ENCODE assay signal across 1 cellular context in the genomic region with DNA sequence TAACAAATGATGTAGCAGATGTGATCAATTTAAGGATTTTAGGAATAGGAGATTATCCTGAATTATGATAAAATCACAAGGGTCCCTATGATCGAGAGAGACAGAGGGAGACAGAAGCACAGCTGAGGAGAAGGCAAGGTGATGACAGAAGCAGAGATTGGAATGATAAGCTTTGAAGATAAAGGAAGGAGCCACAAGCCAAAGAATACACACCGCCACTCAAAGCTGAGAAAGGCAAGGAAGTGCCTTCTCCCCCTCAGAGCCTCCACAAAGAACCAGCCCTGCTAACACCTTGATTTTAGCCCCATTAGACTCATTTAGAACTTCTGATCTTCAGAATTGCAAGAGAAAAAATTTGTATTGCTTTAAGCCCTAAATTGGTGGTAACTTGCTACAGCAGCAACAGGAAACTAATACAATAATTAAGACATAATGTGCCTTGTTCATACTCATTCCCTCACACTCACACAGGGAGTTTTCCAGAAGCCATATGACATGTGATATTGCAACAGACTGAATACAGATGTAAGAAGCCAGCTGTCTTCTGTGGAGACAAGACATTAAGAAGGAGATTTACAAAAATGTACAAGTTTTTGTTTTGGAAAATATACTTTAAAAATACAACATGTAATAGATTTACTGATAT.
TF ChIP-seq lines count a peak whose summit lies in the region.

No MANE protein-coding gene starts in this region.

TF ChIP-seq in K562, 482 proteins besides CTCF, POLR2A, EP300 and RAD21 (continues in another document):
- no peak for TF ChIP-seq GMEB1 (CRISPR knock-in tag; IDR thresholded peaks at IDR 0.05)
- TF ChIP-seq, protein P1, sequence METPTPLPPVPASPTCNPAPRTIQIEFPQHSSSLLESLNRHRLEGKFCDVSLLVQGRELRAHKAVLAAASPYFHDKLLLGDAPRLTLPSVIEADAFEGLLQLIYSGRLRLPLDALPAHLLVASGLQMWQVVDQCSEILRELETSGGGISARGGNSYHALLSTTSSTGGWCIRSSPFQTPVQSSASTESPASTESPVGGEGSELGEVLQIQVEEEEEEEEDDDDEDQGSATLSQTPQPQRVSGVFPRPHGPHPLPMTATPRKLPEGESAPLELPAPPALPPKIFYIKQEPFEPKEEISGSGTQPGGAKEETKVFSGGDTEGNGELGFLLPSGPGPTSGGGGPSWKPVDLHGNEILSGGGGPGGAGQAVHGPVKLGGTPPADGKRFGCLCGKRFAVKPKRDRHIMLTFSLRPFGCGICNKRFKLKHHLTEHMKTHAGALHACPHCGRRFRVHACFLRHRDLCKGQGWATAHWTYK (CRISPR knock-in tag; IDR thresholded peaks at IDR 0.05): no peak
- TF ChIP-seq STAT6 (CRISPR knock-in tag; IDR thresholded peaks at IDR 0.05): no peak
- no peak for TF ChIP-seq HOXB6 (CRISPR knock-in tag; IDR thresholded peaks at IDR 0.05; ENCODE audit: borderline replicate concordance)
- no peak for TF ChIP-seq ZNF561 (CRISPR knock-in tag; conservative IDR thresholded peaks at IDR 0.05)
- no peak for TF ChIP-seq THAP12 (CRISPR knock-in tag; IDR thresholded peaks at IDR 0.05)
- TF ChIP-seq ZBTB49 (CRISPR knock-in tag; IDR thresholded peaks at IDR 0.05; ENCODE audit: borderline replicate concordance): no peak
- TF ChIP-seq, protein P2, sequence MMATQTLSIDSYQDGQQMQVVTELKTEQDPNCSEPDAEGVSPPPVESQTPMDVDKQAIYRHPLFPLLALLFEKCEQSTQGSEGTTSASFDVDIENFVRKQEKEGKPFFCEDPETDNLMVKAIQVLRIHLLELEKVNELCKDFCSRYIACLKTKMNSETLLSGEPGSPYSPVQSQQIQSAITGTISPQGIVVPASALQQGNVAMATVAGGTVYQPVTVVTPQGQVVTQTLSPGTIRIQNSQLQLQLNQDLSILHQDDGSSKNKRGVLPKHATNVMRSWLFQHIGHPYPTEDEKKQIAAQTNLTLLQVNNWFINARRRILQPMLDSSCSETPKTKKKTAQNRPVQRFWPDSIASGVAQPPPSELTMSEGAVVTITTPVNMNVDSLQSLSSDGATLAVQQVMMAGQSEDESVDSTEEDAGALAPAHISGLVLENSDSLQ (IDR thresholded peaks at IDR 0.05): peak; percentile 74
- no peak for TF ChIP-seq RB1 (IDR thresholded peaks at IDR 0.05; ENCODE audit: low read depth)
- TF ChIP-seq E2F1 (CRISPR knock-in tag; IDR thresholded peaks at IDR 0.05): no peak
- no peak for TF ChIP-seq THAP7 (CRISPR knock-in tag; IDR thresholded peaks at IDR 0.05)
- no peak for TF ChIP-seq XRCC5 (IDR thresholded peaks at IDR 0.05; ENCODE audit: low read depth, low read length)
- TF ChIP-seq CTBP1 (IDR thresholded peaks at IDR 0.05; ENCODE audit: borderline replicate concordance): peak; percentile 74
- no peak for TF ChIP-seq SRSF3 (IDR thresholded peaks at IDR 0.05; ENCODE audit: insufficient read depth, low read length)
- no peak for TF ChIP-seq NR2C1 (IDR thresholded peaks at IDR 0.05)
- TF ChIP-seq NR2C1 (tag; IDR thresholded peaks at IDR 0.05): 0 out of 2 replicates have a peak, but pooled peaks have one; percentile 18
- TF ChIP-seq FOXA3 (CRISPR knock-in tag; conservative IDR thresholded peaks at IDR 0.05 in 1 of 2, IDR thresholded peaks at IDR 0.05 in 1 of 2): no peak
- no peak for TF ChIP-seq TEAD2 (tag; IDR thresholded peaks at IDR 0.05)
- TF ChIP-seq U2AF1 (optimal IDR thresholded peaks at IDR 0.05; ENCODE audit: low read depth, low read length): no peak
- no peak for TF ChIP-seq SMARCC2 (IDR thresholded peaks at IDR 0.05; ENCODE audit: low read depth)
- TF ChIP-seq JUND (IDR thresholded peaks at IDR 0.05; ENCODE audit: borderline replicate concordance, low read depth, low read length): peak; percentile 32; the same call in 1 of the 2 replicates
- TF ChIP-seq JUND (tag; IDR thresholded peaks at IDR 0.05; ENCODE audit: borderline replicate concordance, low read depth, low read length): no peak; the same call in 2 of the 3 replicates
- TF ChIP-seq ELK1 (CRISPR knock-in tag; IDR thresholded peaks at IDR 0.05): no peak
- TF ChIP-seq, protein P3, sequence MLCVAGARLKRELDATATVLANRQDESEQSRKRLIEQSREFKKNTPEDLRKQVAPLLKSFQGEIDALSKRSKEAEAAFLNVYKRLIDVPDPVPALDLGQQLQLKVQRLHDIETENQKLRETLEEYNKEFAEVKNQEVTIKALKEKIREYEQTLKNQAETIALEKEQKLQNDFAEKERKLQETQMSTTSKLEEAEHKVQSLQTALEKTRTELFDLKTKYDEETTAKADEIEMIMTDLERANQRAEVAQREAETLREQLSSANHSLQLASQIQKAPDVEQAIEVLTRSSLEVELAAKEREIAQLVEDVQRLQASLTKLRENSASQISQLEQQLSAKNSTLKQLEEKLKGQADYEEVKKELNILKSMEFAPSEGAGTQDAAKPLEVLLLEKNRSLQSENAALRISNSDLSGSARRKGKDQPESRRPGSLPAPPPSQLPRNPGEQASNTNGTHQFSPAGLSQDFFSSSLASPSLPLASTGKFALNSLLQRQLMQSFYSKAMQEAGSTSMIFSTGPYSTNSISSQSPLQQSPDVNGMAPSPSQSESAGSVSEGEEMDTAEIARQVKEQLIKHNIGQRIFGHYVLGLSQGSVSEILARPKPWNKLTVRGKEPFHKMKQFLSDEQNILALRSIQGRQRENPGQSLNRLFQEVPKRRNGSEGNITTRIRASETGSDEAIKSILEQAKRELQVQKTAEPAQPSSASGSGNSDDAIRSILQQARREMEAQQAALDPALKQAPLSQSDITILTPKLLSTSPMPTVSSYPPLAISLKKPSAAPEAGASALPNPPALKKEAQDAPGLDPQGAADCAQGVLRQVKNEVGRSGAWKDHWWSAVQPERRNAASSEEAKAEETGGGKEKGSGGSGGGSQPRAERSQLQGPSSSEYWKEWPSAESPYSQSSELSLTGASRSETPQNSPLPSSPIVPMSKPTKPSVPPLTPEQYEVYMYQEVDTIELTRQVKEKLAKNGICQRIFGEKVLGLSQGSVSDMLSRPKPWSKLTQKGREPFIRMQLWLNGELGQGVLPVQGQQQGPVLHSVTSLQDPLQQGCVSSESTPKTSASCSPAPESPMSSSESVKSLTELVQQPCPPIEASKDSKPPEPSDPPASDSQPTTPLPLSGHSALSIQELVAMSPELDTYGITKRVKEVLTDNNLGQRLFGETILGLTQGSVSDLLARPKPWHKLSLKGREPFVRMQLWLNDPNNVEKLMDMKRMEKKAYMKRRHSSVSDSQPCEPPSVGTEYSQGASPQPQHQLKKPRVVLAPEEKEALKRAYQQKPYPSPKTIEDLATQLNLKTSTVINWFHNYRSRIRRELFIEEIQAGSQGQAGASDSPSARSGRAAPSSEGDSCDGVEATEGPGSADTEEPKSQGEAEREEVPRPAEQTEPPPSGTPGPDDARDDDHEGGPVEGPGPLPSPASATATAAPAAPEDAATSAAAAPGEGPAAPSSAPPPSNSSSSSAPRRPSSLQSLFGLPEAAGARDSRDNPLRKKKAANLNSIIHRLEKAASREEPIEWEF (CRISPR knock-in tag; IDR thresholded peaks at IDR 0.05): no peak
- peak; percentile 45; the same call in 1 of the 2 replicates for TF ChIP-seq MTA3 (IDR thresholded peaks at IDR 0.05; ENCODE audit: borderline replicate concordance)
- peak; percentile 62 for TF ChIP-seq ARID1B (IDR thresholded peaks at IDR 0.05)
- no peak; the same call in 1 of the 2 replicates for TF ChIP-seq ZSCAN32 (CRISPR knock-in tag; IDR thresholded peaks at IDR 0.05)
- peak; percentile 81; the same call in 1 of the 2 replicates for TF ChIP-seq SMARCE1 (IDR thresholded peaks at IDR 0.05)
- no peak for TF ChIP-seq HBP1 (CRISPR knock-in tag; IDR thresholded peaks at IDR 0.05)
- no peak for TF ChIP-seq ZNF217 (CRISPR knock-in tag; IDR thresholded peaks at IDR 0.05)
- no peak for TF ChIP-seq CREB1 (IDR thresholded peaks at IDR 0.05)
- TF ChIP-seq CREB1 (CRISPR knock-in tag; IDR thresholded peaks at IDR 0.05): no peak
